ENCODE assay signal across 11 cellular contexts in the genomic region with DNA sequence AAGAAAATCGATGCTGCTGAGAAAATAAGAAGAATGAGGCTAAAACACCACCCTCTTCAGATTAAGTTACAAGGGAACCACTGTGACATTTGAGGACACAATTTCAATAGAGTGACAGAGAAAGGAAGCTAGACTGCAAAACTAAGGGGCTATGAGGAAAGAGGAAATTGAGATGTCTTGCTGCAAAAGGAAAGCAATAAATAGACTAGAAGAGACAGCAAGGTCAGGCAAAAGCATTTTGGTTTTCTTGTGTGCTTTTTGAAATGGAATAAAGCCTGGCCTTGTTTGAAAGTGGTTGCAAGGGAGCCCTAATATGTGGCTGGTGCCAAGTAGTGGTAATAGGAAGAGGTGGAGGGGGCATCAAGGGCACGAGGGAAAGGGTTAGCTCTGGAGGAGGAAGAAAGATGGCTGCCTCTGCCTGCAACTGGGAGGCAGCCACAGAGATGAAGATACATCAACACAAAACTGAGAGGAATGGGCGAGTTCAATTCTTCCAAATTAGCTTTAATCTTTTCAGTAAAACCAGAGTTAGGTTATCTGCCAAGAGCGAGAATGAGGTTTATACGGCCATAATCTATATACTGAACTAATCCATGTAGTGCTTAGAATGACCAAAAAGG. TPM values are rescaled to one million over a fixed set of nuclear protein-coding genes. Genes with fewer than 3 reads are reported as not detected.
DNase-seq lines count a peak whose midpoint lies in the region; ATAC-seq and TF ChIP-seq lines count a peak whose summit lies in the region.
"Had no signal": no experiment of that assay in that cellular context is flagged by ENCODE, and none has a peak within 500 bp of the region (broad histone marks: within the 10 kb centered on the region; RNA-seq: fewer than 3 reads in every experiment).

No MANE protein-coding gene starts in this region.

- H4K20me1 ChIP-seq in BLaER1 (no peaks in the 10 kb centered on the region), KMS-11 (ENCODE audit: insufficient read depth) (no peaks in the 10 kb centered on the region)

- H3K4me3 ChIP-seq in BLaER1 (0 out of 2 replicates have a peak overlapping the region, but pooled peaks have one; percentile 10), KMS-11 (IDR thresholded peaks at IDR 0.05; ENCODE audit: insufficient read depth, low read depth, low read length) (no peak overlapping the region), mesendoderm (ENCODE audit: low read length) (no peak overlapping the region)

- no peak overlapping the region for H2BK120ac ChIP-seq in mesendoderm (ENCODE audit: low read depth, low read length)

- no peak overlapping the region for H3K4ac ChIP-seq in mesendoderm (ENCODE audit: low read depth, low read length)

- no peaks in the 10 kb centered on the region for H3K79me1 ChIP-seq in mesendoderm (ENCODE audit: low read length)

- no peak overlapping the region for H2AK5ac ChIP-seq in mesendoderm (ENCODE audit: low read length)

- H2BK15ac ChIP-seq in mesendoderm (replicated peaks; ENCODE audit: low read depth) = no peak overlapping the region

- no peaks in the 10 kb centered on the region for H3K9me3 ChIP-seq in BLaER1

- DNase-seq in UCSD-AML1 (lab: John Stamatoyannopoulos, UW; ENCODE audit: unreplicated experiment) = peak; percentile 18
- no peak for DNase-seq in mesendoderm
- DNase-seq in SHP77 treated with DMSO at 0.1 percent for 48 hours (lab: John Stamatoyannopoulos, UW) = no peak
- DNase-seq in stimulated activated CD4-positive, alpha-beta T cell treated with anti-CD3 and anti-CD28 coated beads, Interleukin-4, amount 100 ng/mL, for 24 hours = no peak
- DNase-seq: activated CD4-positive, alpha-beta T cell treated with anti-CD3 and anti-CD28 coated beads, Interleukin-2, amount 10 ng/mL, durations not matched to agents 24 days and 14 days; NCI-H226 had no signal

- H3K9ac ChIP-seq in BLaER1 (no peak overlapping the region), KMS-11 (no peak overlapping the region), mesendoderm (ENCODE audit: low read length) (no peak overlapping the region)

- H3K79me2 ChIP-seq in KMS-11 (ENCODE audit: insufficient read depth, low read depth) = no peaks in the 10 kb centered on the region
- no peaks in the 10 kb centered on the region for H3K79me2 ChIP-seq in mesendoderm (ENCODE audit: control insufficient read depth, insufficient read depth, low read length)

- H3K18ac ChIP-seq in mesendoderm (ENCODE audit: low read length) = no peak overlapping the region

- peak overlapping the region; percentile 90 for H4K8ac ChIP-seq in mesendoderm (ENCODE audit: low read depth, low read length)

- ATAC-seq in HG02938 (IDR thresholded peaks at IDR 0.05; ENCODE audit: unreplicated experiment) (no peak), HG03095 (IDR thresholded peaks at IDR 0.05; ENCODE audit: unreplicated experiment) (no peak)

- H3K27me3 ChIP-seq in BLaER1 = 0 out of 2 replicates have a peak, but pooled peaks cover 5% of the 10 kb centered on the region
- H3K27me3 ChIP-seq in KMS-11 (ENCODE audit: insufficient read depth, low read depth) = no peaks in the 10 kb centered on the region
- no peaks in the 10 kb centered on the region for H3K27me3 ChIP-seq in mesendoderm (ENCODE audit: insufficient read depth, low read length, poor library complexity)

- H3K36me3 ChIP-seq in BLaER1 (no peaks in the 10 kb centered on the region), KMS-11 (ENCODE audit: insufficient read depth) (no peaks in the 10 kb centered on the region), mesendoderm (ENCODE audit: control insufficient read depth, insufficient read depth, low read length) (no peaks in the 10 kb centered on the region)

- no peak overlapping the region for H3K56ac ChIP-seq in mesendoderm (ENCODE audit: low read length)

- H3K4me1 ChIP-seq in BLaER1 = peaks cover 51% of the 10 kb centered on the region
- peaks cover 14% of the 10 kb centered on the region for H3K4me1 ChIP-seq in KMS-11 (ENCODE audit: low read depth, poor library complexity, severe bottlenecking)
- H3K4me1 ChIP-seq in mesendoderm (ENCODE audit: control insufficient read depth, low read depth, low read length) = no peaks in the 10 kb centered on the region

- H3K4me2 ChIP-seq in BLaER1 (peak overlapping the region; percentile 77), KMS-11 (0 out of 2 replicates have a peak overlapping the region, but pooled peaks have one; percentile 59), mesendoderm (ENCODE audit: low read length) (no peak overlapping the region)

- H3K27ac ChIP-seq in BLaER1 (0 out of 2 replicates have a peak overlapping the region, but pooled peaks have one; percentile 14), KMS-11 (no peak overlapping the region), mesendoderm (ENCODE audit: low read depth, low read length) (no peak overlapping the region)
- H3K27ac ChIP-seq: C4-2B had no signal

- no peak overlapping the region for H4K5ac ChIP-seq in mesendoderm (ENCODE audit: low read length)

- peak overlapping the region; percentile 58 for H2AFZ ChIP-seq in KMS-11 (ENCODE audit: low read depth)

- no CpG with 5 or more reads among the region's 5 CpGs for WGBS in mesendoderm (ENCODE audit: extremely low coverage, insufficient coverage, low lambda C conversion rate)

- no peak for TF ChIP-seq CTCF in KMS-11 (conservative IDR thresholded peaks at IDR 0.05; ENCODE audit: low read depth, low read length)

- no peak overlapping the region for H2BK5ac ChIP-seq in mesendoderm (ENCODE audit: low read length)

- H3K23ac ChIP-seq in mesendoderm (ENCODE audit: low read length) = no peak overlapping the region

RNA-seq across cellular contexts. Expression of a gene that starts 1.2 kb away (rescaled TPM):
- 0.25 TPM for polyA plus RNA-seq in mesendoderm (2013, experiment 1 of 2)
- 0.25 TPM for polyA plus RNA-seq in mesendoderm (2013, experiment 2 of 2)

RNA-seq across cellular contexts. Expression of a gene that starts 57.9 kb away (rescaled TPM):
- 41.0 TPM for polyA plus RNA-seq in mesendoderm (2013, experiment 1 of 2)
- 42.1 TPM for polyA plus RNA-seq in mesendoderm (2013, experiment 2 of 2)
